In the genomic region with DNA sequence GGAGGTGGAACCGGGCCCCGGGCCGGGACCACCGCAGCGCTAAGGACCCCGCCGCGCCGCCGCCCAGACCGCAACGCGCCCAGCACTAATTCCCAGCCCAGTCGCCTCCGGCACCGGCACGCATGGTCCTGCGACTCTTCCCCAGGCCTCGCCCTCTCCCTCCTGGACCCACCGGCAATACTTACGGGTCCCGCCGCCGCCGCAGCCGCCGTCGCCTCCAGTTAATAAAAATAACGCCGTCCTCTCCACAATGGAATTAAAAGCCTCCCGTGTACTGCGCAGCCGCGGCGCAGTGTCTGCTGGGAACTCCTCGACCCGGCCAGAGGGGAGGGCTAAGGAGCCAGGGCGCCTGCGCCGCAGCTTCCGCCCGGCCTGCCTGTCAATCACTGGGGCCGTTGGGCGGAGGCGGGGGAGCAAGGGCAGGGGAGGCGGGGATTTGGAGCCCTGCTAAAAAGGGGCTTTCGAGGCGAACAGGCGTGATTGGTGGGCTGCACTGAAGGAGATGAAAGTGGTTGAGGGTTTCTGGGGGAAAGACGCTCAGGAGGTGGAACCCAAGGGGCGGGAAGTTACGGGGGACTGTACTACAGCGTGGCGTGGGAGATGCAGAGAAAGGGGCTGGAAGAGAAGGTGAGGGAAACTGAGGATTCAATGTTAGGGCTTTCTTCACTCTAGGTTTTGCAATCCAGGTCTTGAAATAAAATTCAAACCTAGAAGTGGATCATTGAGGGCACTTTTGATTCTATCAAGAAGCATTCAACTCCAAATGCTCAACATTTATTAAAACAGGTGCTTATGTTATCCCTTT, we compare ENCODE assay signal across 8 cellular contexts. TPM values are rescaled to one million over a fixed set of nuclear protein-coding genes. Genes with fewer than 3 reads are reported as not detected.
DNase-seq lines count a peak whose midpoint lies in the region; ATAC-seq and TF ChIP-seq lines count a peak whose summit lies in the region.

A gene with protein sequence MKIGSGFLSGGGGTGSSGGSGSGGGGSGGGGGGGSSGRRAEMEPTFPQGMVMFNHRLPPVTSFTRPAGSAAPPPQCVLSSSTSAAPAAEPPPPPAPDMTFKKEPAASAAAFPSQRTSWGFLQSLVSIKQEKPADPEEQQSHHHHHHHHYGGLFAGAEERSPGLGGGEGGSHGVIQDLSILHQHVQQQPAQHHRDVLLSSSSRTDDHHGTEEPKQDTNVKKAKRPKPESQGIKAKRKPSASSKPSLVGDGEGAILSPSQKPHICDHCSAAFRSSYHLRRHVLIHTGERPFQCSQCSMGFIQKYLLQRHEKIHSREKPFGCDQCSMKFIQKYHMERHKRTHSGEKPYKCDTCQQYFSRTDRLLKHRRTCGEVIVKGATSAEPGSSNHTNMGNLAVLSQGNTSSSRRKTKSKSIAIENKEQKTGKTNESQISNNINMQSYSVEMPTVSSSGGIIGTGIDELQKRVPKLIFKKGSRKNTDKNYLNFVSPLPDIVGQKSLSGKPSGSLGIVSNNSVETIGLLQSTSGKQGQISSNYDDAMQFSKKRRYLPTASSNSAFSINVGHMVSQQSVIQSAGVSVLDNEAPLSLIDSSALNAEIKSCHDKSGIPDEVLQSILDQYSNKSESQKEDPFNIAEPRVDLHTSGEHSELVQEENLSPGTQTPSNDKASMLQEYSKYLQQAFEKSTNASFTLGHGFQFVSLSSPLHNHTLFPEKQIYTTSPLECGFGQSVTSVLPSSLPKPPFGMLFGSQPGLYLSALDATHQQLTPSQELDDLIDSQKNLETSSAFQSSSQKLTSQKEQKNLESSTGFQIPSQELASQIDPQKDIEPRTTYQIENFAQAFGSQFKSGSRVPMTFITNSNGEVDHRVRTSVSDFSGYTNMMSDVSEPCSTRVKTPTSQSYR (minus strand): TSS at position 276 of the 805 bp plus-strand sequence. CDS start 331 bp downstream, outside the sequence.

- H3K27me3 ChIP-seq in upper lobe of left lung: no peaks in the 10 kb centered on the region

- H3K9me3 Mint-ChIP-seq in T-helper 1 cell treated with Interleukin-12 subunit alpha and Interleukin-12 subunit beta and Interleukin-4 antibody, amounts not matched to agents 30 μg/mL and 1 μg/mL, for 36 hours: no peaks in the 10 kb centered on the region

- peak within 1 kb of the TSS; percentile 89 for H3K27ac Mint-ChIP-seq in T-helper 1 cell treated with Interleukin-12 subunit alpha and Interleukin-12 subunit beta and Interleukin-4 antibody, amounts not matched to agents 30 μg/mL and 1 μg/mL, for 36 hours

- peaks cover 9% of the 10 kb centered on the region for H3K27me3 Mint-ChIP-seq in T-helper 1 cell treated with Interleukin-12 subunit alpha and Interleukin-12 subunit beta and Interleukin-4 antibody, amounts not matched to agents 30 μg/mL and 1 μg/mL, for 36 hours (ENCODE audit: low read depth)

- DNase-seq in NCI-H1694 treated with DMSO at 0.1 percent for 48 hours (lab: John Stamatoyannopoulos, UW): peak; percentile 92
- DNase-seq in amniotic stem cell (lab: John Stamatoyannopoulos, UW): peak; percentile 92
- DNase-seq in left cardiac atrium: peak; percentile 97
- peak; percentile 99 for DNase-seq in posterior vena cava (ENCODE audit: low spot score)
- peak; percentile 97 to 99 for DNase-seq in upper lobe of left lung

- no peak for TF ChIP-seq EP300 in upper lobe of left lung (IDR thresholded peaks at IDR 0.05)

- TF ChIP-seq POLR2A in upper lobe of left lung (IDR thresholded peaks at IDR 0.05): peak in 3 of 4 donors; percentile 53 to 87 (median 66)

- peak within 1 kb of the TSS; percentile 97 for H3K4me3 Mint-ChIP-seq in T-helper 1 cell treated with Interleukin-12 subunit alpha and Interleukin-12 subunit beta and Interleukin-4 antibody, amounts not matched to agents 30 μg/mL and 1 μg/mL, for 36 hours

- H3K4me1 ChIP-seq in upper lobe of left lung: peaks cover 34 to 51% (median 44%) of the 10 kb centered on the region in 4 donors

- peaks cover 0 to 10% (median 3%) of the 10 kb centered on the region in 4 donors for H3K36me3 ChIP-seq in upper lobe of left lung

- H3K9me3 ChIP-seq in upper lobe of left lung: no peaks in the 10 kb centered on the region

- intact Hi-C loops in left cardiac atrium (cut with DNase I) (no loop called here), posterior vena cava (cut with DNase I) (no loop called here)

- peaks cover 40% of the 10 kb centered on the region for H3K4me1 Mint-ChIP-seq in T-helper 1 cell treated with Interleukin-12 subunit alpha and Interleukin-12 subunit beta and Interleukin-4 antibody, amounts not matched to agents 30 μg/mL and 1 μg/mL, for 36 hours (ENCODE audit: low read depth)

- H3K36me3 Mint-ChIP-seq in T-helper 1 cell treated with Interleukin-12 subunit alpha and Interleukin-12 subunit beta and Interleukin-4 antibody, amounts not matched to agents 30 μg/mL and 1 μg/mL, for 36 hours (ENCODE audit: low read depth): peaks cover 37% of the 10 kb centered on the region

- peak in 2 of 6 experiments; percentile 4 to 12 for TF ChIP-seq CTCF in upper lobe of left lung (IDR thresholded peaks at IDR 0.05)

- ATAC-seq in GM18499 (IDR thresholded peaks at IDR 0.05; ENCODE audit: insufficient read depth, unreplicated experiment): peak; percentile 76
- ATAC-seq in HG02938 (IDR thresholded peaks at IDR 0.05; ENCODE audit: unreplicated experiment): peak; percentile 92
- ATAC-seq in left cardiac atrium: peak; percentile 100
- peak; percentile 99 to 100 for ATAC-seq in upper lobe of left lung (ENCODE audit: low FRiP score in 2 of 2)

- WGBS in upper lobe of left lung, 2 donors: 0% methylated on average over 30 to 51 of the region's 54 CpGs

- H3K4me3 ChIP-seq in upper lobe of left lung: peak within 1 kb of the TSS; percentile 60 to 98 (median 82)

- peak within 1 kb of the TSS; percentile 91 to 96 (median 94) for H3K27ac ChIP-seq in upper lobe of left lung

RNA-seq across cellular contexts. Expression of the gene that starts here (rescaled TPM):
- 1 to 10 TPM; 7.0 to 9.2 TPM for total RNA-seq in left cardiac atrium
- total RNA-seq in posterior vena cava: 10 to 100 TPM in 1 of 2 donors, 1 to 10 TPM in 1; 8.9 to 12.0 TPM
- total RNA-seq in upper lobe of left lung: 10 to 100 TPM; 11.4 to 26.8 (median 16.6) TPM

Comparison
In these comparisons a context has a peak if more than half of its experiments do, and no peak if none do; other contexts are left out.
1. Peak in every context shown above with its lines: DNase-seq, ATAC-seq, H3K4me3 ChIP-seq and H3K27ac ChIP-seq.